In genomic region chr16:85696761-85697160, GRCh38 we compare ENCODE assay signal across 18 cellular contexts.
DNase-seq lines count a peak whose midpoint lies in the region; ATAC-seq and TF ChIP-seq lines count a peak whose summit lies in the region.
"Had no signal": no experiment of that assay in that cellular context is flagged by ENCODE, and none has a peak within 500 bp of the region (broad histone marks: within the 10 kb centered on the region; RNA-seq: fewer than 3 reads in every experiment).

No MANE protein-coding gene starts in this region.

- DNase-seq in NCI-H1694 treated with DMSO at 0.1 percent for 48 hours (lab: John Stamatoyannopoulos, UW) = peak; percentile 78
- no peak for DNase-seq in RWPE2 (ENCODE audit: low spot score)
- DNase-seq in epithelial cell of prostate (ENCODE audit: low read depth, low spot score) = no peak
- DNase-seq in superior temporal gyrus (ENCODE audit: extremely low spot score) = peak; percentile 48
- DNase-seq in nephron progenitor cell = no peak
- DNase-seq: Calu3; CD8-positive, alpha-beta T cell; MM.1S; NCI-H1436 treated with DMSO at 0.1 percent for 48 hours; NCI-H2081 treated with DMSO at 0.1 percent for 48 hours; NCI-H226; NCI-H526; PC-3 had no signal

- H3K4me3 Mint-ChIP-seq in nephron progenitor cell = no peak overlapping the region
- H3K4me3 Mint-ChIP-seq: CD8-positive, alpha-beta T cell; IgD-negative memory B cell had no signal

- no peak overlapping the region for H3K4me3 ChIP-seq in RWPE2 (ENCODE audit: severe bottlenecking)
- H3K4me3 ChIP-seq: BLaER1 treated with 17β-estradiol and CSF1 and Interleukin-3, amounts not matched to agents 10 nM and 100 nM; HAP-1 had no signal

- ATAC-seq in RWPE2 (ENCODE audit: low read depth) (peak; percentile 13), HG02840 (IDR thresholded peaks at IDR 0.05; ENCODE audit: low FRiP score, unreplicated experiment) (no peak), GM21367 (IDR thresholded peaks at IDR 0.05; ENCODE audit: unreplicated experiment) (no peak)
- ATAC-seq: CD8-positive, alpha-beta T cell; PC-3 had no signal

- peak overlapping the region; percentile 16 for H3K27ac ChIP-seq in RWPE2 (ENCODE audit: poor library complexity, severe bottlenecking)
- peak overlapping the region; percentile 39 for H3K27ac ChIP-seq in epithelial cell of prostate
- H3K27ac ChIP-seq: BLaER1 treated with 17β-estradiol and CSF1 and Interleukin-3, amounts not matched to agents 10 nM and 100 nM had no signal

- H3K36me3 ChIP-seq in RWPE2 (ENCODE audit: low read depth) = peaks cover 6% of the 10 kb centered on the region; the same call in 1 of the 2 replicates
- H3K36me3 ChIP-seq: BLaER1 treated with 17β-estradiol and CSF1 and Interleukin-3, amounts not matched to agents 10 nM and 100 nM; HAP-1 had no signal

- no peaks in the 10 kb centered on the region for H3K9me3 Mint-ChIP-seq in nephron progenitor cell
- H3K9me3 Mint-ChIP-seq: CD8-positive, alpha-beta T cell; IgD-negative memory B cell had no signal

- TF ChIP-seq CTCF in RWPE2 (IDR thresholded peaks at IDR 0.05; ENCODE audit: poor library complexity, severe bottlenecking) = no peak
- no peak for TF ChIP-seq CTCF in nephron progenitor cell (IDR thresholded peaks at IDR 0.05)

- H3K27me3 Mint-ChIP-seq in nephron progenitor cell (ENCODE audit: low read depth, poor library complexity) = peaks cover 47% of the 10 kb centered on the region

- no peaks in the 10 kb centered on the region for H3K36me3 Mint-ChIP-seq in nephron progenitor cell (ENCODE audit: low read depth)
- H3K36me3 Mint-ChIP-seq: CD8-positive, alpha-beta T cell; IgD-negative memory B cell had no signal

- no peaks in the 10 kb centered on the region for H3K27me3 ChIP-seq in RWPE2 (ENCODE audit: insufficient read depth, poor library complexity, severe bottlenecking)
- H3K27me3 ChIP-seq: BLaER1 treated with 17β-estradiol and CSF1 and Interleukin-3, amounts not matched to agents 10 nM and 100 nM had no signal

- H3K4me1 ChIP-seq in RWPE2 (ENCODE audit: insufficient read depth, poor library complexity, severe bottlenecking) = peaks cover 22% of the 10 kb centered on the region
- H3K4me1 ChIP-seq: HAP-1 had no signal

- H3K4me1 Mint-ChIP-seq in nephron progenitor cell = no peaks in the 10 kb centered on the region

- no peaks in the 10 kb centered on the region for H3K9me3 ChIP-seq in RWPE2 (ENCODE audit: severe bottlenecking)
- H3K9me3 ChIP-seq: BLaER1 treated with 17β-estradiol and CSF1 and Interleukin-3, amounts not matched to agents 10 nM and 100 nM; HAP-1 had no signal

- H3K27ac Mint-ChIP-seq in nephron progenitor cell = no peak overlapping the region
- H3K27ac Mint-ChIP-seq: CD8-positive, alpha-beta T cell; IgD-negative memory B cell had no signal

Comparison
In these comparisons a context has a peak if more than half of its experiments do, and no peak if none do; other contexts are left out.
1. DNase-seq: peak in NCI-H1694 treated with DMSO at 0.1 percent for 48 hours (single experiment) and superior temporal gyrus (single experiment); none in RWPE2 (single experiment), epithelial cell of prostate (single experiment) and nephron progenitor cell (single experiment).